In genomic region chr11:57504511-57504910, GRCh38 we compare ENCODE assay signal across 22 cellular contexts. TPM values are rescaled to one million over a fixed set of nuclear protein-coding genes. Genes with fewer than 3 reads are reported as not detected.
DNase-seq lines count a peak whose midpoint lies in the region; ATAC-seq and TF ChIP-seq lines count a peak whose summit lies in the region.
"Had no signal": no experiment of that assay in that cellular context is flagged by ENCODE, and none has a peak within 500 bp of the region (broad histone marks: within the 10 kb centered on the region; RNA-seq: fewer than 3 reads in every experiment).

No MANE protein-coding gene starts in this region.

- no peak overlapping the region for H3K4me3 Mint-ChIP-seq in activated naive CD8-positive, alpha-beta T cell
- no peak overlapping the region for H3K4me3 Mint-ChIP-seq in activated naive CD8-positive, alpha-beta T cell treated with anti-CD3 and anti-CD28 coated beads, Interleukin-2, amount 50 U/mL, for 24 hours
- H3K4me3 Mint-ChIP-seq in endothelial cell (ENCODE audit: unreplicated experiment) = no peak overlapping the region
- H3K4me3 Mint-ChIP-seq: B cell; CD14-positive monocyte; CD4-positive, alpha-beta memory T cell had no signal

- H3K27me3 Mint-ChIP-seq in activated naive CD8-positive, alpha-beta T cell = no peaks in the 10 kb centered on the region
- H3K27me3 Mint-ChIP-seq in activated naive CD8-positive, alpha-beta T cell treated with anti-CD3 and anti-CD28 coated beads, Interleukin-2, amount 50 U/mL, for 24 hours = no peaks in the 10 kb centered on the region
- H3K27me3 Mint-ChIP-seq in endothelial cell (ENCODE audit: unreplicated experiment) = peaks cover 8% of the 10 kb centered on the region
- H3K27me3 Mint-ChIP-seq: B cell; CD4-positive, alpha-beta memory T cell had no signal

- no peak for ATAC-seq in activated naive CD8-positive, alpha-beta T cell treated with anti-CD3 and anti-CD28 coated beads, Interleukin-2, amount 50 U/mL, for 24 hours
- no peak for ATAC-seq in HG03139 (IDR thresholded peaks at IDR 0.05; ENCODE audit: unreplicated experiment)

- peak overlapping the region; percentile 82; the same call in 1 of the 2 replicates for H3K27ac ChIP-seq in VCaP
- H3K27ac ChIP-seq: BLaER1 had no signal

- in situ Hi-C loops in GM13976 (cut with MboI; ENCODE audit: low sequenced_read_pairs, unreplicated experiment) = no loop called here

- H3K4me1 Mint-ChIP-seq in activated naive CD8-positive, alpha-beta T cell (ENCODE audit: low read depth) = peaks cover 6% of the 10 kb centered on the region
- peaks cover 2% of the 10 kb centered on the region for H3K4me1 Mint-ChIP-seq in activated naive CD8-positive, alpha-beta T cell treated with anti-CD3 and anti-CD28 coated beads, Interleukin-2, amount 50 U/mL, for 24 hours
- peaks cover 9% of the 10 kb centered on the region for H3K4me1 Mint-ChIP-seq in endothelial cell (ENCODE audit: unreplicated experiment)

- TF ChIP-seq CTCF in GM13976 (IDR thresholded peaks at IDR 0.05; ENCODE audit: borderline replicate concordance, control extremely low read depth, extremely low read depth, insufficient read depth, missing control alignments) = no peak
- no peak for TF ChIP-seq CTCF in VCaP (conservative IDR thresholded peaks at IDR 0.05)
- TF ChIP-seq CTCF in endothelial cell (IDR thresholded peaks at IDR 0.05; ENCODE audit: unreplicated experiment) = no peak

- no peak for DNase-seq in activated naive CD8-positive, alpha-beta T cell treated with anti-CD3 and anti-CD28 coated beads, Interleukin-2, amount 50 U/mL, for 24 hours
- DNase-seq in GM13976 (ENCODE audit: low spot score) = peak; percentile 6
- no peak for DNase-seq in endothelial cell (ENCODE audit: low spot score)
- no peak for DNase-seq in NCI-H2196 treated with DMSO at 0.1 percent for 48 hours (lab: John Stamatoyannopoulos, UW; ENCODE audit: unreplicated experiment)
- DNase-seq in hippocampal formation (lab: John Stamatoyannopoulos, UW) = no peak
- DNase-seq: Calu3; CD4-positive, alpha-beta memory T cell; COR-L47; DMS53; DMS79 treated with DMSO at 0.1 percent for 48 hours; GF-D8; H7; HCEC 1CT had no signal

- H3K27ac Mint-ChIP-seq in activated naive CD8-positive, alpha-beta T cell = peak overlapping the region; percentile 16
- H3K27ac Mint-ChIP-seq in activated naive CD8-positive, alpha-beta T cell treated with anti-CD3 and anti-CD28 coated beads, Interleukin-2, amount 50 U/mL, for 24 hours = no peak overlapping the region
- H3K27ac Mint-ChIP-seq in endothelial cell (ENCODE audit: unreplicated experiment) = peak overlapping the region; percentile 36
- H3K27ac Mint-ChIP-seq: B cell; CD14-positive monocyte; CD4-positive, alpha-beta memory T cell had no signal

- peaks cover 10% of the 10 kb centered on the region for H3K36me3 Mint-ChIP-seq in activated naive CD8-positive, alpha-beta T cell
- peaks cover 11% of the 10 kb centered on the region for H3K36me3 Mint-ChIP-seq in activated naive CD8-positive, alpha-beta T cell treated with anti-CD3 and anti-CD28 coated beads, Interleukin-2, amount 50 U/mL, for 24 hours (ENCODE audit: low read depth)
- peaks cover 11% of the 10 kb centered on the region for H3K36me3 Mint-ChIP-seq in endothelial cell (ENCODE audit: low read depth, unreplicated experiment)

- no peaks in the 10 kb centered on the region for H3K9me3 Mint-ChIP-seq in activated naive CD8-positive, alpha-beta T cell (ENCODE audit: low read depth)
- no peaks in the 10 kb centered on the region for H3K9me3 Mint-ChIP-seq in activated naive CD8-positive, alpha-beta T cell treated with anti-CD3 and anti-CD28 coated beads, Interleukin-2, amount 50 U/mL, for 24 hours
- H3K9me3 Mint-ChIP-seq in endothelial cell (ENCODE audit: unreplicated experiment) = no peaks in the 10 kb centered on the region
- H3K9me3 Mint-ChIP-seq: CD4-positive, alpha-beta memory T cell had no signal

RNA-seq across cellular contexts. Expression of gene SLC43A1, which starts 11.0 kb away (rescaled TPM):
- 10.4 TPM for total RNA-seq in endothelial cell (ENCODE audit: unreplicated experiment)

RNA-seq across cellular contexts. Expression of gene TIMM10, which starts 26.0 kb away (rescaled TPM):
- 60.2 TPM for total RNA-seq in endothelial cell (ENCODE audit: unreplicated experiment)

RNA-seq across cellular contexts. Expression of gene SMTNL1, which starts 32.9 kb away (rescaled TPM):
- 45.2 TPM for total RNA-seq in endothelial cell (ENCODE audit: unreplicated experiment)
- total RNA-seq: B cell; Calu3; CD4-positive, alpha-beta memory T cell; Daoy; G401; H1; H7 had no signal

RNA-seq across cellular contexts. Expression of gene RTN4RL2, which starts 44.2 kb away (rescaled TPM):
- 0.62 TPM for total RNA-seq in endothelial cell (ENCODE audit: unreplicated experiment)
- total RNA-seq: G401 had no signal
